Comparison of ENCODE assay signal across 7 cellular contexts in the genomic region with DNA sequence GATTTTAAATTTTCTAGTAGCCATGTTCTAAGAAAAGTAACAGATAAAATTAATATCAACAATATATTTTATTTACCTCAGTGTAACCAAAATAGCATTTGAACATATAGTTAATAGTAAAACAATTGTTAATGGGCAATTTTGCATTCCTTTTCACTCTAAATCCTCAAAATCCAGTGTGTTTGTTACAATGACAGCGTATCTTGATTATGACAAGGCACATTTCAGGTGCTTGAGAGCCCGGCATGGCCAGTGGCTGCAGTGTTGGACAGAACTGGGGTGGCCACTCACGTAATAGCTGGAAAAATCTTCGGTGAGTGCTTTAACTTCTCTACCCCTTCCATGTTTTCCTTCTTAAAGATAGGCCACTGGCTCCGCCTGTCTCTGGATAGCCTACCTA.
"Had no signal": no experiment of that assay in that cellular context is flagged by ENCODE, and none has a peak within 500 bp of the region (broad histone marks: within the 10 kb centered on the region; RNA-seq: fewer than 3 reads in every experiment).

No MANE protein-coding gene starts in this region.

- ATAC-seq: GM23338, HepG2 had no signal

- FAIRE-seq: H1, H54, HepG2 had no signal

- H3K4me2 ChIP-seq: GM23338 had no signal

- H3K4me3 ChIP-seq: GM23338 had no signal

- DNase-seq: H9, HCEC 1CT, KG1 had no signal
